26 cellular contexts compared by ENCODE assay signal in genomic region chr16:13313351-13313750, GRCh38.
"Had no signal": no experiment of that assay in that cellular context is flagged by ENCODE, and none has a peak within 500 bp of the region (broad histone marks: within the 10 kb centered on the region; RNA-seq: fewer than 3 reads in every experiment).

No MANE protein-coding gene starts in this region.

- H3K9me3 ChIP-seq: gastrocnemius medialis had no signal

- H3K27me3 ChIP-seq: brain microvascular endothelial cell, dorsolateral prefrontal cortex, foreskin keratinocyte, gastrocnemius medialis had no signal

- H3K4me1 ChIP-seq: gastrocnemius medialis had no signal

- ATAC-seq: activated CD4-positive, alpha-beta T cell treated with anti-CD3 and anti-CD28 coated beads for 36 hours; activated CD8-positive, alpha-beta T cell treated with anti-CD3 and anti-CD28 coated beads for 36 hours; activated T-cell treated with anti-CD3 and anti-CD28 coated beads, Interleukin-2, amount 50 U/mL, for 4 hours; esophagus mucosa; foreskin keratinocyte; gastrocnemius medialis had no signal

- H3K9me3 Mint-ChIP-seq: activated CD4-positive, alpha-beta T cell treated with anti-CD3 and anti-CD28 coated beads, Interleukin-2, amount 10 ng/mL, durations not matched to agents 7 days and 5 days; activated CD8-positive, alpha-beta T cell treated with anti-CD3 and anti-CD28 coated beads for 36 hours; activated naive CD4-positive, alpha-beta T cell treated with anti-CD3 and anti-CD28 coated beads for 36 hours; activated naive CD4-positive, alpha-beta T cell treated with anti-CD3 and anti-CD28 coated beads, Interleukin-2, amount 50 U/mL, for 24 hours; activated naive CD8-positive, alpha-beta T cell treated with anti-CD3 and anti-CD28 coated beads, Interleukin-2, amount 10 ng/mL, durations not matched to agents 7 days and 5 days; activated T-helper 2 cell treated with anti-CD3 and anti-CD28 coated beads, Interferon-gamma antibody, Interleukin-2, Interleukin-4, amounts not matched to agents 10 μg/mL and 5 μg/mL and 100 μg/mL, durations not matched to agents 14 hours and 24 hours and 36 hours; central memory CD8-positive, alpha-beta T cell; dendritic cell treated with granulocyte-macrophage colony-stimulating factor and Interleukin-4, amounts not matched to agents 40 ng/mL and 50 ng/mL, for 4 days; endodermal cell had no signal

- DNase-seq: activated CD4-positive, alpha-beta T cell treated with anti-CD3 and anti-CD28 coated beads for 36 hours; activated CD4-positive, alpha-beta T cell treated with anti-CD3 and anti-CD28 coated beads, Interleukin-2, amount 10 ng/mL, durations not matched to agents 7 days and 5 days; activated CD4-positive, alpha-beta T cell treated with anti-CD3 and anti-CD28 coated beads, Interleukin-2, amount 50 U/mL, for 48 hours; activated CD4-positive, CD25-positive, alpha-beta regulatory T cell; activated CD4-positive, CD25-positive, alpha-beta regulatory T cell treated with anti-CD3 and anti-CD28 coated beads, Interleukin-2, amount 50 U/mL, for 72 hours; activated CD8-positive, alpha-beta memory T cell treated with anti-CD3 and anti-CD28 coated beads for 24 hours; activated CD8-positive, alpha-beta T cell treated with anti-CD3 and anti-CD28 coated beads for 36 hours; activated effector memory CD4-positive, alpha-beta T cell treated with anti-CD3 and anti-CD28 coated beads, Interleukin-2, amount 50 U/mL, for 16 hours; activated naive CD4-positive, alpha-beta T cell treated with anti-CD3 and anti-CD28 coated beads for 36 hours; activated naive CD8-positive, alpha-beta T cell treated with anti-CD3 and anti-CD28 coated beads, Interleukin-2, amount 10 ng/mL, durations not matched to agents 7 days and 5 days; activated T-cell treated with anti-CD3 and anti-CD28 coated beads, Interleukin-2, amount 50 U/mL, for 4 hours; amniotic stem cell; anterior cingulate cortex; brain microvascular endothelial cell; dorsolateral prefrontal cortex; effector memory CD4-positive, alpha-beta T cell; endodermal cell; foreskin keratinocyte; gastrocnemius medialis; T-helper 2 cell had no signal

- H3K36me3 Mint-ChIP-seq: activated naive CD4-positive, alpha-beta T cell treated with anti-CD3 and anti-CD28 coated beads, Interleukin-2, amount 50 U/mL, for 24 hours; activated naive CD8-positive, alpha-beta T cell treated with anti-CD3 and anti-CD28 coated beads, Interleukin-2, amount 10 ng/mL, durations not matched to agents 7 days and 5 days had no signal

- H3K4me1 Mint-ChIP-seq: activated CD4-positive, alpha-beta T cell treated with anti-CD3 and anti-CD28 coated beads for 36 hours; activated CD4-positive, alpha-beta T cell treated with anti-CD3 and anti-CD28 coated beads, Interleukin-2, amount 10 ng/mL, durations not matched to agents 7 days and 5 days; activated naive CD4-positive, alpha-beta T cell treated with anti-CD3 and anti-CD28 coated beads, Interleukin-2, amount 50 U/mL, for 24 hours; activated naive CD8-positive, alpha-beta T cell treated with anti-CD3 and anti-CD28 coated beads, Interleukin-2, amount 10 ng/mL, durations not matched to agents 7 days and 5 days; central memory CD8-positive, alpha-beta T cell had no signal

- H3K4me3 Mint-ChIP-seq: activated CD4-positive, alpha-beta T cell treated with anti-CD3 and anti-CD28 coated beads for 36 hours; activated CD4-positive, alpha-beta T cell treated with anti-CD3 and anti-CD28 coated beads, Interleukin-2, amount 10 ng/mL, durations not matched to agents 7 days and 5 days; activated CD8-positive, alpha-beta T cell treated with anti-CD3 and anti-CD28 coated beads for 36 hours; activated naive CD4-positive, alpha-beta T cell treated with anti-CD3 and anti-CD28 coated beads for 36 hours; activated naive CD4-positive, alpha-beta T cell treated with anti-CD3 and anti-CD28 coated beads, Interleukin-2, amount 50 U/mL, for 24 hours; activated naive CD8-positive, alpha-beta T cell treated with anti-CD3 and anti-CD28 coated beads, Interleukin-2, amount 10 ng/mL, durations not matched to agents 7 days and 5 days; activated T-cell treated with anti-CD3 and anti-CD28 coated beads, Interleukin-2, amount 50 U/mL, for 4 hours; central memory CD8-positive, alpha-beta T cell; dendritic cell treated with granulocyte-macrophage colony-stimulating factor and Interleukin-4, amounts not matched to agents 40 ng/mL and 50 ng/mL, for 4 days; endodermal cell had no signal

- H3K36me3 ChIP-seq: brain microvascular endothelial cell, gastrocnemius medialis had no signal

- H3K27me3 Mint-ChIP-seq: activated CD4-positive, alpha-beta T cell treated with anti-CD3 and anti-CD28 coated beads for 36 hours; activated CD4-positive, alpha-beta T cell treated with anti-CD3 and anti-CD28 coated beads, Interleukin-2, amount 10 ng/mL, durations not matched to agents 7 days and 5 days; activated CD8-positive, alpha-beta T cell treated with anti-CD3 and anti-CD28 coated beads for 36 hours; activated naive CD8-positive, alpha-beta T cell treated with anti-CD3 and anti-CD28 coated beads, Interleukin-2, amount 10 ng/mL, durations not matched to agents 7 days and 5 days; central memory CD8-positive, alpha-beta T cell; dendritic cell treated with granulocyte-macrophage colony-stimulating factor and Interleukin-4, amounts not matched to agents 40 ng/mL and 50 ng/mL, for 4 days had no signal

- H3K4me3 ChIP-seq: coronary artery, dorsolateral prefrontal cortex, gastrocnemius medialis had no signal

- H3K27ac ChIP-seq: brain microvascular endothelial cell, coronary artery, dorsolateral prefrontal cortex, foreskin keratinocyte, gastrocnemius medialis had no signal

- H3K27ac Mint-ChIP-seq: activated CD4-positive, alpha-beta T cell treated with anti-CD3 and anti-CD28 coated beads for 36 hours; activated CD4-positive, alpha-beta T cell treated with anti-CD3 and anti-CD28 coated beads, Interleukin-2, amount 10 ng/mL, durations not matched to agents 7 days and 5 days; activated CD8-positive, alpha-beta T cell treated with anti-CD3 and anti-CD28 coated beads for 36 hours; activated naive CD4-positive, alpha-beta T cell treated with anti-CD3 and anti-CD28 coated beads for 36 hours; activated naive CD4-positive, alpha-beta T cell treated with anti-CD3 and anti-CD28 coated beads, Interleukin-2, amount 50 U/mL, for 24 hours; activated naive CD8-positive, alpha-beta T cell treated with anti-CD3 and anti-CD28 coated beads, Interleukin-2, amount 10 ng/mL, durations not matched to agents 7 days and 5 days; activated T-helper 2 cell treated with anti-CD3 and anti-CD28 coated beads, Interferon-gamma antibody, Interleukin-2, Interleukin-4, amounts not matched to agents 10 μg/mL and 5 μg/mL and 100 μg/mL, durations not matched to agents 14 hours and 24 hours and 36 hours; dendritic cell treated with granulocyte-macrophage colony-stimulating factor and Interleukin-4, amounts not matched to agents 40 ng/mL and 50 ng/mL, for 4 days; endodermal cell had no signal
